Comparison of ENCODE assay signal across 1 cellular context in the genomic region with DNA sequence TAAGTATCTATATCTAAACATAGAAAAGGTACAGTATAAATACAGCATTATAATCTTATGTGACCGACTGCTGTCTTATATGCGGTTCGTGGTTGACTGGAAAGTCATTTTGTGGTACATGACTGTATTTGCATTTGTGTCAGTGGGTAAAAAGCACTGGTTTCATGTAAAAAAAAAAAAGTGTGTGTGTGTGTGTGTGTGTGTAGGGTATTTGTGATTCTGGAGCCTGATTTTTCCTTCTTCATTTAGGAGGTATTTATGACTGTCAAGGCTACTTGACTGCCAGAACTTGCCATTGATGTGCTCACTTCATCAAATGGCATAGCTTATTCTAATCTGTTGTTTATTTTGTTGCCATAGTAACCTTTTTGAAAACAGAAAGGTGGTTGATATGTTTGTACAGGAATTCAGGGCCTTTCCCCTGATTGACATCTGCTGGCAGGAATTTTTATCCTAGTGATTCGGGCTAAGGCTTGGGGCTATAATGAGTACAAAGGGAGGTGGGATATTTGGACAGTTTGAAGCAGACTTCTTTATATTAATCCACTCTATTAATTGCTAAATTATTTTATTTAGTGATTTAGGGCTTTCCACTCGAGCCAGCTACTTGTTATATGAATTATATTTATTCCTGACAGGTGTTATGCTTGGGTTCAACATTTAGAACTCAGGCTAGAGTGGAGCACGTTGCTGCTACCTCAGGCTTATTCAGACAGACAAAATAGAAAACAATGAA.
A peak's percentile ranks its signal among the peaks of the same experiment; 100 is the strongest.
TF ChIP-seq lines count a peak whose summit lies in the region.

No MANE protein-coding gene starts in this region.

TF ChIP-seq in GM12878, 131 proteins besides CTCF, POLR2A, EP300 and RAD21 (continued from another document and continues in another):
- TF ChIP-seq, protein P1, sequence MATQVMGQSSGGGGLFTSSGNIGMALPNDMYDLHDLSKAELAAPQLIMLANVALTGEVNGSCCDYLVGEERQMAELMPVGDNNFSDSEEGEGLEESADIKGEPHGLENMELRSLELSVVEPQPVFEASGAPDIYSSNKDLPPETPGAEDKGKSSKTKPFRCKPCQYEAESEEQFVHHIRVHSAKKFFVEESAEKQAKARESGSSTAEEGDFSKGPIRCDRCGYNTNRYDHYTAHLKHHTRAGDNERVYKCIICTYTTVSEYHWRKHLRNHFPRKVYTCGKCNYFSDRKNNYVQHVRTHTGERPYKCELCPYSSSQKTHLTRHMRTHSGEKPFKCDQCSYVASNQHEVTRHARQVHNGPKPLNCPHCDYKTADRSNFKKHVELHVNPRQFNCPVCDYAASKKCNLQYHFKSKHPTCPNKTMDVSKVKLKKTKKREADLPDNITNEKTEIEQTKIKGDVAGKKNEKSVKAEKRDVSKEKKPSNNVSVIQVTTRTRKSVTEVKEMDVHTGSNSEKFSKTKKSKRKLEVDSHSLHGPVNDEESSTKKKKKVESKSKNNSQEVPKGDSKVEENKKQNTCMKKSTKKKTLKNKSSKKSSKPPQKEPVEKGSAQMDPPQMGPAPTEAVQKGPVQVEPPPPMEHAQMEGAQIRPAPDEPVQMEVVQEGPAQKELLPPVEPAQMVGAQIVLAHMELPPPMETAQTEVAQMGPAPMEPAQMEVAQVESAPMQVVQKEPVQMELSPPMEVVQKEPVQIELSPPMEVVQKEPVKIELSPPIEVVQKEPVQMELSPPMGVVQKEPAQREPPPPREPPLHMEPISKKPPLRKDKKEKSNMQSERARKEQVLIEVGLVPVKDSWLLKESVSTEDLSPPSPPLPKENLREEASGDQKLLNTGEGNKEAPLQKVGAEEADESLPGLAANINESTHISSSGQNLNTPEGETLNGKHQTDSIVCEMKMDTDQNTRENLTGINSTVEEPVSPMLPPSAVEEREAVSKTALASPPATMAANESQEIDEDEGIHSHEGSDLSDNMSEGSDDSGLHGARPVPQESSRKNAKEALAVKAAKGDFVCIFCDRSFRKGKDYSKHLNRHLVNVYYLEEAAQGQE (IDR thresholded peaks at IDR 0.05; ENCODE audit: low read depth, low read length) = no peak
- TF ChIP-seq ESRRA (IDR thresholded peaks at IDR 0.05; ENCODE audit: low read length) = no peak
- TF ChIP-seq SREBF2 (IDR thresholded peaks at IDR 0.05; ENCODE audit: low read length) = no peak
- no peak for TF ChIP-seq ZNF24 (IDR thresholded peaks at IDR 0.05)
- no peak for TF ChIP-seq PAX8 (IDR thresholded peaks at IDR 0.05)
- peak; percentile 48; the same call in 1 of the 2 replicates for TF ChIP-seq JUNB (IDR thresholded peaks at IDR 0.05)
- TF ChIP-seq DPF2 (IDR thresholded peaks at IDR 0.05) = peak; percentile 49
- peak; percentile 45; the same call in 1 of the 2 replicates for TF ChIP-seq ZBED1 (IDR thresholded peaks at IDR 0.05; ENCODE audit: borderline replicate concordance)
- TF ChIP-seq TCF3 (IDR thresholded peaks at IDR 0.05; ENCODE audit: borderline replicate concordance, insufficient read depth, low read depth, low read length) = no peak
- TF ChIP-seq SMC3 (IDR thresholded peaks at IDR 0.05; ENCODE audit: borderline replicate concordance, low read length) = no peak
- TF ChIP-seq, protein P2, sequence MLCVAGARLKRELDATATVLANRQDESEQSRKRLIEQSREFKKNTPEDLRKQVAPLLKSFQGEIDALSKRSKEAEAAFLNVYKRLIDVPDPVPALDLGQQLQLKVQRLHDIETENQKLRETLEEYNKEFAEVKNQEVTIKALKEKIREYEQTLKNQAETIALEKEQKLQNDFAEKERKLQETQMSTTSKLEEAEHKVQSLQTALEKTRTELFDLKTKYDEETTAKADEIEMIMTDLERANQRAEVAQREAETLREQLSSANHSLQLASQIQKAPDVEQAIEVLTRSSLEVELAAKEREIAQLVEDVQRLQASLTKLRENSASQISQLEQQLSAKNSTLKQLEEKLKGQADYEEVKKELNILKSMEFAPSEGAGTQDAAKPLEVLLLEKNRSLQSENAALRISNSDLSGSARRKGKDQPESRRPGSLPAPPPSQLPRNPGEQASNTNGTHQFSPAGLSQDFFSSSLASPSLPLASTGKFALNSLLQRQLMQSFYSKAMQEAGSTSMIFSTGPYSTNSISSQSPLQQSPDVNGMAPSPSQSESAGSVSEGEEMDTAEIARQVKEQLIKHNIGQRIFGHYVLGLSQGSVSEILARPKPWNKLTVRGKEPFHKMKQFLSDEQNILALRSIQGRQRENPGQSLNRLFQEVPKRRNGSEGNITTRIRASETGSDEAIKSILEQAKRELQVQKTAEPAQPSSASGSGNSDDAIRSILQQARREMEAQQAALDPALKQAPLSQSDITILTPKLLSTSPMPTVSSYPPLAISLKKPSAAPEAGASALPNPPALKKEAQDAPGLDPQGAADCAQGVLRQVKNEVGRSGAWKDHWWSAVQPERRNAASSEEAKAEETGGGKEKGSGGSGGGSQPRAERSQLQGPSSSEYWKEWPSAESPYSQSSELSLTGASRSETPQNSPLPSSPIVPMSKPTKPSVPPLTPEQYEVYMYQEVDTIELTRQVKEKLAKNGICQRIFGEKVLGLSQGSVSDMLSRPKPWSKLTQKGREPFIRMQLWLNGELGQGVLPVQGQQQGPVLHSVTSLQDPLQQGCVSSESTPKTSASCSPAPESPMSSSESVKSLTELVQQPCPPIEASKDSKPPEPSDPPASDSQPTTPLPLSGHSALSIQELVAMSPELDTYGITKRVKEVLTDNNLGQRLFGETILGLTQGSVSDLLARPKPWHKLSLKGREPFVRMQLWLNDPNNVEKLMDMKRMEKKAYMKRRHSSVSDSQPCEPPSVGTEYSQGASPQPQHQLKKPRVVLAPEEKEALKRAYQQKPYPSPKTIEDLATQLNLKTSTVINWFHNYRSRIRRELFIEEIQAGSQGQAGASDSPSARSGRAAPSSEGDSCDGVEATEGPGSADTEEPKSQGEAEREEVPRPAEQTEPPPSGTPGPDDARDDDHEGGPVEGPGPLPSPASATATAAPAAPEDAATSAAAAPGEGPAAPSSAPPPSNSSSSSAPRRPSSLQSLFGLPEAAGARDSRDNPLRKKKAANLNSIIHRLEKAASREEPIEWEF (IDR thresholded peaks at IDR 0.05; ENCODE audit: insufficient replicate concordance, low read depth, low read length) = no peak
- TF ChIP-seq ZNF207 (IDR thresholded peaks at IDR 0.05; ENCODE audit: borderline replicate concordance) = no peak
- TF ChIP-seq CEBPB (IDR thresholded peaks at IDR 0.05; ENCODE audit: borderline replicate concordance in 1 of 2, low read depth in 2 of 2, low read length in 2 of 2) = peak in 1 of 2 experiments; percentile 57; a peak in 1 of 4 replicates
- no peak for TF ChIP-seq PML (IDR thresholded peaks at IDR 0.05; ENCODE audit: low read length)
- 0 out of 2 replicates have a peak, but pooled peaks have one; percentile 41 for TF ChIP-seq TARDBP (IDR thresholded peaks at IDR 0.05; ENCODE audit: borderline replicate concordance)
- peak; percentile 47; the same call in 1 of the 2 replicates for TF ChIP-seq GABPA (IDR thresholded peaks at IDR 0.05; ENCODE audit: low read depth)
- TF ChIP-seq SREBF1 (IDR thresholded peaks at IDR 0.05; ENCODE audit: low read length) = no peak
- no peak for TF ChIP-seq NFXL1 (IDR thresholded peaks at IDR 0.05; ENCODE audit: borderline replicate concordance)
- no peak for TF ChIP-seq MYC (IDR thresholded peaks at IDR 0.05; ENCODE audit: insufficient read depth, insufficient read length, insufficient replicate concordance, low read length, severe bottlenecking)
- TF ChIP-seq FOS (IDR thresholded peaks at IDR 0.05; ENCODE audit: borderline replicate concordance, extremely low read depth, insufficient read length) = no peak
- no peak for TF ChIP-seq SUZ12 (IDR thresholded peaks at IDR 0.05; ENCODE audit: unreplicated experiment)
- no peak for TF ChIP-seq CBX5 (IDR thresholded peaks at IDR 0.05; ENCODE audit: low read depth)
- peak; percentile 83 for TF ChIP-seq ATF7 (IDR thresholded peaks at IDR 0.05; ENCODE audit: low read depth)
- no peak for TF ChIP-seq ASH2L (IDR thresholded peaks at IDR 0.05; ENCODE audit: borderline replicate concordance, low read depth)
- TF ChIP-seq MXI1 (IDR thresholded peaks at IDR 0.05; ENCODE audit: low read depth, low read length) = no peak
- TF ChIP-seq, protein P3, sequence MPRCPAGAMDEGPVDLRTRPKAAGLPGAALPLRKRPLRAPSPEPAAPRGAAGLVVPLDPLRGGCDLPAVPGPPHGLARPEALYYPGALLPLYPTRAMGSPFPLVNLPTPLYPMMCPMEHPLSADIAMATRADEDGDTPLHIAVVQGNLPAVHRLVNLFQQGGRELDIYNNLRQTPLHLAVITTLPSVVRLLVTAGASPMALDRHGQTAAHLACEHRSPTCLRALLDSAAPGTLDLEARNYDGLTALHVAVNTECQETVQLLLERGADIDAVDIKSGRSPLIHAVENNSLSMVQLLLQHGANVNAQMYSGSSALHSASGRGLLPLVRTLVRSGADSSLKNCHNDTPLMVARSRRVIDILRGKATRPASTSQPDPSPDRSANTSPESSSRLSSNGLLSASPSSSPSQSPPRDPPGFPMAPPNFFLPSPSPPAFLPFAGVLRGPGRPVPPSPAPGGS (IDR thresholded peaks at IDR 0.05; ENCODE audit: borderline replicate concordance, insufficient read depth, low read depth, low read length, poor library complexity, severe bottlenecking) = no peak
- TF ChIP-seq ZNF622 (IDR thresholded peaks at IDR 0.05) = no peak
- no peak for TF ChIP-seq SPI1 (IDR thresholded peaks at IDR 0.05; ENCODE audit: borderline replicate concordance, insufficient read depth, low read depth, low read length)
- no peak for TF ChIP-seq ZNF274 (IDR thresholded peaks at IDR 0.05; ENCODE audit: insufficient read depth, insufficient read length)
- no peak for TF ChIP-seq YBX1 (IDR thresholded peaks at IDR 0.05)
- no peak for TF ChIP-seq HDAC6 (IDR thresholded peaks at IDR 0.05; ENCODE audit: unreplicated experiment)
- TF ChIP-seq KDM1A (IDR thresholded peaks at IDR 0.05; ENCODE audit: borderline replicate concordance) = no peak
- TF ChIP-seq, protein P4, sequence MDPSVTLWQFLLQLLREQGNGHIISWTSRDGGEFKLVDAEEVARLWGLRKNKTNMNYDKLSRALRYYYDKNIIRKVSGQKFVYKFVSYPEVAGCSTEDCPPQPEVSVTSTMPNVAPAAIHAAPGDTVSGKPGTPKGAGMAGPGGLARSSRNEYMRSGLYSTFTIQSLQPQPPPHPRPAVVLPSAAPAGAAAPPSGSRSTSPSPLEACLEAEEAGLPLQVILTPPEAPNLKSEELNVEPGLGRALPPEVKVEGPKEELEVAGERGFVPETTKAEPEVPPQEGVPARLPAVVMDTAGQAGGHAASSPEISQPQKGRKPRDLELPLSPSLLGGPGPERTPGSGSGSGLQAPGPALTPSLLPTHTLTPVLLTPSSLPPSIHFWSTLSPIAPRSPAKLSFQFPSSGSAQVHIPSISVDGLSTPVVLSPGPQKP (IDR thresholded peaks at IDR 0.05; ENCODE audit: low read depth, low read length) = no peak
- no peak for TF ChIP-seq MYB (IDR thresholded peaks at IDR 0.05; ENCODE audit: borderline replicate concordance, low read depth, low read length)
- no peak for TF ChIP-seq CHD4 (IDR thresholded peaks at IDR 0.05)
- TF ChIP-seq, protein P5, sequence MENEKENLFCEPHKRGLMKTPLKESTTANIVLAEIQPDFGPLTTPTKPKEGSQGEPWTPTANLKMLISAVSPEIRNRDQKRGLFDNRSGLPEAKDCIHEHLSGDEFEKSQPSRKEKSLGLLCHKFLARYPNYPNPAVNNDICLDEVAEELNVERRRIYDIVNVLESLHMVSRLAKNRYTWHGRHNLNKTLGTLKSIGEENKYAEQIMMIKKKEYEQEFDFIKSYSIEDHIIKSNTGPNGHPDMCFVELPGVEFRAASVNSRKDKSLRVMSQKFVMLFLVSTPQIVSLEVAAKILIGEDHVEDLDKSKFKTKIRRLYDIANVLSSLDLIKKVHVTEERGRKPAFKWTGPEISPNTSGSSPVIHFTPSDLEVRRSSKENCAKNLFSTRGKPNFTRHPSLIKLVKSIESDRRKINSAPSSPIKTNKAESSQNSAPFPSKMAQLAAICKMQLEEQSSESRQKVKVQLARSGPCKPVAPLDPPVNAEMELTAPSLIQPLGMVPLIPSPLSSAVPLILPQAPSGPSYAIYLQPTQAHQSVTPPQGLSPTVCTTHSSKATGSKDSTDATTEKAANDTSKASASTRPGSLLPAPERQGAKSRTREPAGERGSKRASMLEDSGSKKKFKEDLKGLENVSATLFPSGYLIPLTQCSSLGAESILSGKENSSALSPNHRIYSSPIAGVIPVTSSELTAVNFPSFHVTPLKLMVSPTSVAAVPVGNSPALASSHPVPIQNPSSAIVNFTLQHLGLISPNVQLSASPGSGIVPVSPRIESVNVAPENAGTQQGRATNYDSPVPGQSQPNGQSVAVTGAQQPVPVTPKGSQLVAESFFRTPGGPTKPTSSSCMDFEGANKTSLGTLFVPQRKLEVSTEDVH (IDR thresholded peaks at IDR 0.05; ENCODE audit: low read depth, partially characterized antibody) = no peak
- TF ChIP-seq, protein P6, sequence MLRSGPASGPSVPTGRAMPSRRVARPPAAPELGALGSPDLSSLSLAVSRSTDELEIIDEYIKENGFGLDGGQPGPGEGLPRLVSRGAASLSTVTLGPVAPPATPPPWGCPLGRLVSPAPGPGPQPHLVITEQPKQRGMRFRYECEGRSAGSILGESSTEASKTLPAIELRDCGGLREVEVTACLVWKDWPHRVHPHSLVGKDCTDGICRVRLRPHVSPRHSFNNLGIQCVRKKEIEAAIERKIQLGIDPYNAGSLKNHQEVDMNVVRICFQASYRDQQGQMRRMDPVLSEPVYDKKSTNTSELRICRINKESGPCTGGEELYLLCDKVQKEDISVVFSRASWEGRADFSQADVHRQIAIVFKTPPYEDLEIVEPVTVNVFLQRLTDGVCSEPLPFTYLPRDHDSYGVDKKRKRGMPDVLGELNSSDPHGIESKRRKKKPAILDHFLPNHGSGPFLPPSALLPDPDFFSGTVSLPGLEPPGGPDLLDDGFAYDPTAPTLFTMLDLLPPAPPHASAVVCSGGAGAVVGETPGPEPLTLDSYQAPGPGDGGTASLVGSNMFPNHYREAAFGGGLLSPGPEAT (IDR thresholded peaks at IDR 0.05; ENCODE audit: low read depth) = peak; percentile 77; the same call in 1 of the 2 replicates
- TF ChIP-seq, protein P7, sequence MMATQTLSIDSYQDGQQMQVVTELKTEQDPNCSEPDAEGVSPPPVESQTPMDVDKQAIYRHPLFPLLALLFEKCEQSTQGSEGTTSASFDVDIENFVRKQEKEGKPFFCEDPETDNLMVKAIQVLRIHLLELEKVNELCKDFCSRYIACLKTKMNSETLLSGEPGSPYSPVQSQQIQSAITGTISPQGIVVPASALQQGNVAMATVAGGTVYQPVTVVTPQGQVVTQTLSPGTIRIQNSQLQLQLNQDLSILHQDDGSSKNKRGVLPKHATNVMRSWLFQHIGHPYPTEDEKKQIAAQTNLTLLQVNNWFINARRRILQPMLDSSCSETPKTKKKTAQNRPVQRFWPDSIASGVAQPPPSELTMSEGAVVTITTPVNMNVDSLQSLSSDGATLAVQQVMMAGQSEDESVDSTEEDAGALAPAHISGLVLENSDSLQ (IDR thresholded peaks at IDR 0.05) = peak; percentile 76
- no peak for TF ChIP-seq NFYA (IDR thresholded peaks at IDR 0.05; ENCODE audit: borderline replicate concordance, low read depth, low read length)
- TF ChIP-seq SMAD5 (IDR thresholded peaks at IDR 0.05; ENCODE audit: low read depth) = no peak
- TF ChIP-seq, protein P8, sequence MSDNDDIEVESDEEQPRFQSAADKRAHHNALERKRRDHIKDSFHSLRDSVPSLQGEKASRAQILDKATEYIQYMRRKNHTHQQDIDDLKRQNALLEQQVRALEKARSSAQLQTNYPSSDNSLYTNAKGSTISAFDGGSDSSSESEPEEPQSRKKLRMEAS (IDR thresholded peaks at IDR 0.05; ENCODE audit: low read depth, low read length) = no peak
